ENCODE assay signal across 8 cellular contexts in genomic region chr1:7265771-7266371, GRCh38.
A peak's percentile ranks its signal among the peaks of the same experiment; 100 is the strongest.
DNase-seq lines count a peak whose midpoint lies in the region; ATAC-seq and TF ChIP-seq lines count a peak whose summit lies in the region.

No MANE protein-coding gene starts in this region.

- in situ Hi-C loops in GM13977 (cut with MboI; ENCODE audit: low pct_unique_long_range_greater_than_20kb, low sequenced_read_pairs, unreplicated experiment), result no loop called here

- TF ChIP-seq CTCF in GM13977 (IDR thresholded peaks at IDR 0.05; ENCODE audit: extremely low read depth, insufficient read depth, missing control alignments), result no peak

- peak; percentile 22 for DNase-seq in GM13977 (ENCODE audit: low spot score)
- DNase-seq in NCI-H460 (ENCODE audit: extremely low read depth, low read depth), result peak; percentile 75
- peak; percentile 70 for DNase-seq in dermis blood vessel endothelial cell
- DNase-seq in renal cortical epithelial cell (ENCODE audit: low read depth), result peak; percentile 99
- DNase-seq in hippocampal formation (lab: John Stamatoyannopoulos, UW), result no peak
- no peak for DNase-seq in stimulated activated CD8-positive, alpha-beta memory T cell treated with anti-CD3 and anti-CD28 coated beads, Interleukin-4, amount 100 ng/mL, for 48 hours
- no peak for DNase-seq in Ammon's horn (ENCODE audit: low spot score)

- no peak for ATAC-seq in GM19035 (IDR thresholded peaks at IDR 0.05; ENCODE audit: unreplicated experiment)

Comparison
In these comparisons a context has a peak if more than half of its experiments do, and no peak if none do; other contexts are left out.
1. DNase-seq: peak in GM13977 (single experiment), NCI-H460 (single experiment), dermis blood vessel endothelial cell (single experiment) and renal cortical epithelial cell (single experiment); none in hippocampal formation (0 of 2), stimulated activated CD8-positive, alpha-beta memory T cell treated with anti-CD3 and anti-CD28 coated beads, Interleukin-4, amount 100 ng/mL, for 48 hours (single experiment) and Ammon's horn (single experiment).